ENCODE assay signal across 17 cellular contexts in the genomic region with DNA sequence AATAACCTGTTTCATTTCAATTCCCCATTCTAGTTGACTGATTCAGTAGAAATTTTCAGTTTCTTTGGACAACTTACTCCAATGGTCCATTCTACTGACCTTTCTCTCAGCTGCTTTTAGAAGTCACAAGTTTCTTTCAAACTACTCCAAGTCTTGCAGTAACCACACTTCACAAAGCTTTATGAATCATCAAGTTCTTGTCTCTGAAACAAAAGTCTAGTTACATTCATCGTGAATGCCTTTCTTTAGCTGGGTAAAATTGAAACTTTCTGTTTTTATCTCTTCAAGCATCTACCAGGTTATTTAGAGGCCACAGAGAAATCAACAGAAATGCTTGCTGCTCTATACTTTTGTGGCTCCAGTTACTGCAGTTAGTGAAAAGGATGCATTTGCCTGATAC.
DNase-seq lines count a peak whose midpoint lies in the region; ATAC-seq, FAIRE-seq and TF ChIP-seq lines count a peak whose summit lies in the region.
"Had no signal": no experiment of that assay in that cellular context is flagged by ENCODE, and none has a peak within 500 bp of the region (broad histone marks: within the 10 kb centered on the region; RNA-seq: fewer than 3 reads in every experiment).

No MANE protein-coding gene starts in this region.

- no peak overlapping the region for H3K4me3 ChIP-seq in AG09309 (ENCODE audit: control insufficient read depth, low read depth, low read length)
- no peak overlapping the region for H3K4me3 ChIP-seq in fibroblast of mammary gland (ENCODE audit: control insufficient read depth, low read depth, low read length)
- H3K4me3 ChIP-seq: dorsolateral prefrontal cortex, esophagus muscularis mucosa had no signal

- DNase-seq in AG09309 (ENCODE audit: low read depth), result peak; percentile 20
- peak; percentile 2 for DNase-seq in HT1080 (ENCODE audit: low read depth)
- peak; percentile 16 for DNase-seq in fibroblast of mammary gland (ENCODE audit: low read depth)
- DNase-seq in NCI-H524 treated with DMSO at 0.1 percent for 48 hours (lab: John Stamatoyannopoulos, UW), result no peak
- DNase-seq in DMS 273 treated with DMSO at 0.1 percent for 48 hours (lab: John Stamatoyannopoulos, UW), result no peak
- no peak for DNase-seq in stimulated activated naive B cell treated with anti-CD40 and anti-IgM and Interleukin-4, amounts not matched to agents 10 μg/mL and 1 μg/mL and 100 μg/mL, for 72 hours
- DNase-seq in GM19239 (ENCODE audit: insufficient read length, low spot score), result no peak
- DNase-seq: activated CD4-positive, CD25-positive, alpha-beta regulatory T cell; CD4-positive, alpha-beta memory T cell; dorsolateral prefrontal cortex; kidney; NCI-H1436 treated with DMSO at 0.1 percent for 48 hours; NCI-H446; retina; SHP77 treated with DMSO at 0.1 percent for 48 hours had no signal

- no peaks in the 10 kb centered on the region for H3K4me1 Mint-ChIP-seq in stimulated activated naive B cell treated with anti-CD40 and anti-IgM and Interleukin-4, amounts not matched to agents 10 μg/mL and 1 μg/mL and 100 μg/mL, for 72 hours
- H3K4me1 Mint-ChIP-seq: CD4-positive, alpha-beta memory T cell had no signal

- H3K27ac Mint-ChIP-seq in stimulated activated naive B cell treated with anti-CD40 and anti-IgM and Interleukin-4, amounts not matched to agents 10 μg/mL and 1 μg/mL and 100 μg/mL, for 72 hours, result no peak overlapping the region
- H3K27ac Mint-ChIP-seq: CD4-positive, alpha-beta memory T cell had no signal

- no peak for FAIRE-seq in GM19239 (lab: Jason Lieb, UNC)
- FAIRE-seq: kidney had no signal

- peak; percentile 73 for ATAC-seq in GM19351 (IDR thresholded peaks at IDR 0.05; ENCODE audit: unreplicated experiment)
- ATAC-seq in stimulated activated naive B cell treated with anti-CD40 and anti-IgM and Interleukin-4, amounts not matched to agents 10 μg/mL and 1 μg/mL and 100 μg/mL, for 72 hours (replicated peaks), result no peak

- no peaks in the 10 kb centered on the region for H3K36me3 Mint-ChIP-seq in stimulated activated naive B cell treated with anti-CD40 and anti-IgM and Interleukin-4, amounts not matched to agents 10 μg/mL and 1 μg/mL and 100 μg/mL, for 72 hours
- H3K36me3 Mint-ChIP-seq: CD4-positive, alpha-beta memory T cell had no signal

- H3K4me3 Mint-ChIP-seq in stimulated activated naive B cell treated with anti-CD40 and anti-IgM and Interleukin-4, amounts not matched to agents 10 μg/mL and 1 μg/mL and 100 μg/mL, for 72 hours, result no peak overlapping the region
- H3K4me3 Mint-ChIP-seq: CD4-positive, alpha-beta memory T cell had no signal

- H3K27me3 Mint-ChIP-seq in stimulated activated naive B cell treated with anti-CD40 and anti-IgM and Interleukin-4, amounts not matched to agents 10 μg/mL and 1 μg/mL and 100 μg/mL, for 72 hours, result no peaks in the 10 kb centered on the region

- TF ChIP-seq CTCF in AG09309 (IDR thresholded peaks at IDR 0.05; ENCODE audit: control insufficient read depth, insufficient read depth, low read depth, low read length, missing control alignments) (no peak), fibroblast of mammary gland (conservative IDR thresholded peaks at IDR 0.05; ENCODE audit: control insufficient read depth, insufficient read depth, low read depth, low read length) (no peak)

- peaks cover 4 to 5% of the 10 kb centered on the region in 2 donors for H3K9me3 Mint-ChIP-seq in stimulated activated naive B cell treated with anti-CD40 and anti-IgM and Interleukin-4, amounts not matched to agents 10 μg/mL and 1 μg/mL and 100 μg/mL, for 72 hours

Comparison
In these comparisons a context has a peak if more than half of its experiments do, and no peak if none do; other contexts are left out.
1. DNase-seq: peak in AG09309 (single experiment), HT1080 (single experiment) and fibroblast of mammary gland (single experiment); none in NCI-H524 treated with DMSO at 0.1 percent for 48 hours (single experiment), DMS 273 treated with DMSO at 0.1 percent for 48 hours (single experiment), stimulated activated naive B cell treated with anti-CD40 and anti-IgM and Interleukin-4, amounts not matched to agents 10 μg/mL and 1 μg/mL and 100 μg/mL, for 72 hours (single experiment) and GM19239 (single experiment).